In the genomic region with DNA sequence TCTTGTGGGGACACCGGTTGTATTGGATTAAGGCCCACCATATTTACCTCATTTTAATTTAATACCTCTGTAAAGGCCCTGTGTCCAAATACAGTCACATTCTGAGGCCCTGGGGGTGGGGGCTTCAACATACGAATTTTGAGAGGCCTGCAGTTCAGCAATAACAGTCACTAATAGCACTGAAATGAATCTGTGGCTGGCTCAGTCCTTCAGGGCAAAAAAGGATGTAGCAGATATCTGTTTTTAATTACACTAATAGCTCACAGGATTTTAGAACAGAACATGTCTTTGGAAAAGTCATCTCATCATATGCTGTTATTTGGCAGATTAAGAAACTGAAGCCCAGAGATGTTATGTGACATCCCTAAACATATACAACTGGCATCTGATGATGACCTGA, we compare ENCODE assay signal across 17 cellular contexts.
A peak's percentile ranks its signal among the peaks of the same experiment; 100 is the strongest.
DNase-seq lines count a peak whose midpoint lies in the region; ATAC-seq and TF ChIP-seq lines count a peak whose summit lies in the region.
"Had no signal": no experiment of that assay in that cellular context is flagged by ENCODE, and none has a peak within 500 bp of the region (broad histone marks: within the 10 kb centered on the region; RNA-seq: fewer than 3 reads in every experiment).

No MANE protein-coding gene starts in this region.

- H3K9me3 ChIP-seq in BE2C (no peaks in the 10 kb centered on the region), SK-N-SH (no peaks in the 10 kb centered on the region)

- ATAC-seq in HG02885 (IDR thresholded peaks at IDR 0.05; ENCODE audit: poor library complexity, unreplicated experiment) (no peak), HG03025 (IDR thresholded peaks at IDR 0.05; ENCODE audit: low FRiP score, unreplicated experiment) (no peak)
- ATAC-seq: A549; CD8-positive, alpha-beta T cell; GM23338; K562 had no signal

- H3K4me3 ChIP-seq in BE2C (ENCODE audit: low read depth, low read length) = no peak overlapping the region
- no peak overlapping the region for H3K4me3 ChIP-seq in SK-N-SH (ENCODE audit: low read depth in 2 of 2, low read length in 1 of 2)
- no peak overlapping the region for H3K4me3 ChIP-seq in fibroblast of mammary gland (ENCODE audit: control insufficient read depth, low read depth, low read length)
- H3K4me3 ChIP-seq: A549, GM23338, K562 had no signal

- H3K4me1 ChIP-seq in BE2C = peaks cover 24% of the 10 kb centered on the region
- H3K4me1 ChIP-seq in SK-N-SH (ENCODE audit: control insufficient read depth in 1 of 2, insufficient read depth in 2 of 2, low read depth in 1 of 2, low read length in 1 of 2) = peaks cover 3 to 26% of the 10 kb centered on the region in 2 experiments

- H3K79me2 ChIP-seq in SK-N-SH (ENCODE audit: insufficient read depth) = no peaks in the 10 kb centered on the region

- 7% methylated on average over 2 of the region's 2 CpGs for WGBS in SK-N-SH (ENCODE audit: low lambda C conversion rate)

- peaks cover 8% of the 10 kb centered on the region for H3F3A ChIP-seq in SK-N-SH (replicated peaks; ENCODE audit: insufficient read depth)

- POLR2A ChIA-PET in SK-N-SH (lab: Yijun Ruan, JAX) = interaction anchor here (0.9 to 1.5 kb wide), 4 partner anchors 34 to 192 kb away, joined by 3 to 5 read pairs (median 4); no protein-coding TSS in a partner anchor

- H3K9ac ChIP-seq in SK-N-SH = no peak overlapping the region

- peak; percentile 76 for DNase-seq in BE2C
- DNase-seq in SK-N-SH = peak; percentile 61
- DNase-seq in fibroblast of mammary gland (ENCODE audit: low read depth) = peak; percentile 55
- no peak for DNase-seq in hippocampal formation (lab: John Stamatoyannopoulos, UW)
- DNase-seq in NCI-H2196 (lab: John Stamatoyannopoulos, UW; ENCODE audit: unreplicated experiment) = no peak
- DNase-seq: CD8-positive, alpha-beta T cell; COR-L47; DND-41; H7; Karpas-422 had no signal

- peak overlapping the region; percentile 66 to 100; a peak in 3 of 4 replicates for H3K27ac ChIP-seq in SK-N-SH (ENCODE audit: low read depth in 2 of 2, low read length in 1 of 2)
- H3K27ac ChIP-seq: A549, C4-2B, HL-60 had no signal

- H4K20me1 ChIP-seq in SK-N-SH (ENCODE audit: insufficient read depth) = no peaks in the 10 kb centered on the region

- no peak overlapping the region for H2AFZ ChIP-seq in SK-N-SH (ENCODE audit: low read depth)
- H2AFZ ChIP-seq: GM23338 had no signal

- peak; percentile 19 for TF ChIP-seq RAD21 in SK-N-SH (IDR thresholded peaks at IDR 0.05; ENCODE audit: low read length)

- H3K4me2 ChIP-seq in SK-N-SH = peak overlapping the region; percentile 10; the same call in 1 of the 2 replicates
- H3K4me2 ChIP-seq: A549, GM23338 had no signal

- no peaks in the 10 kb centered on the region for H3K36me3 ChIP-seq in BE2C
- H3K36me3 ChIP-seq in SK-N-SH (replicated peaks in 1 of 2; ENCODE audit: control insufficient read depth in 1 of 2, insufficient read depth in 2 of 2, low read length in 1 of 2) = no peaks in the 10 kb centered on the region

- CTCF ChIA-PET in SK-N-SH (lab: Yijun Ruan, JAX) = interaction anchor here (1.3 to 4.6 kb wide), 6 partner anchors 11 to 533 kb away, joined by 4 to 24 read pairs (median 10); no protein-coding TSS in a partner anchor

- H3K9me2 ChIP-seq in SK-N-SH = no peaks in the 10 kb centered on the region

- TF ChIP-seq CTCF in BE2C (IDR thresholded peaks at IDR 0.05; ENCODE audit: low read depth, low read length) (no peak), SK-N-SH (IDR thresholded peaks at IDR 0.05) (no peak), fibroblast of mammary gland (conservative IDR thresholded peaks at IDR 0.05; ENCODE audit: control insufficient read depth, insufficient read depth, low read depth, low read length) (no peak)

- TF ChIP-seq EP300 in SK-N-SH (IDR thresholded peaks at IDR 0.05; ENCODE audit: borderline replicate concordance in 1 of 2, low read depth in 1 of 2, low read length in 1 of 2) = peak in 1 of 2 experiments; percentile 97; a peak in 2 of 4 replicates

- H3K27me3 ChIP-seq in BE2C = no peaks in the 10 kb centered on the region
- no peaks in the 10 kb centered on the region for H3K27me3 ChIP-seq in SK-N-SH (ENCODE audit: insufficient read depth)

TF ChIP-seq in SK-N-SH, 30 proteins besides CTCF, POLR2A, EP300 and RAD21 (continues in another document):
- TF ChIP-seq YY1 (IDR thresholded peaks at IDR 0.05; ENCODE audit: low read depth) (no peak), USF2 (IDR thresholded peaks at IDR 0.05; ENCODE audit: borderline replicate concordance, low read depth, low read length) (no peak), TAF1 (IDR thresholded peaks at IDR 0.05; ENCODE audit: borderline replicate concordance, low read depth, low read length) (no peak), MXI1 (IDR thresholded peaks at IDR 0.05; ENCODE audit: low read depth, low read length) (0 out of 2 replicates have a peak, but pooled peaks have one; percentile 27), MEF2A (IDR thresholded peaks at IDR 0.05; ENCODE audit: borderline replicate concordance, low read depth) (no peak), JUND (IDR thresholded peaks at IDR 0.05) (no peak), RXRA (IDR thresholded peaks at IDR 0.05; ENCODE audit: borderline replicate concordance, low read depth) (no peak), TEAD4 (IDR thresholded peaks at IDR 0.05; ENCODE audit: borderline replicate concordance, insufficient read depth) (no peak), GABPA (IDR thresholded peaks at IDR 0.05; ENCODE audit: low read depth) (no peak), SIN3A (IDR thresholded peaks at IDR 0.05; ENCODE audit: borderline replicate concordance, low read depth, low read length) (no peak), RFX5 (IDR thresholded peaks at IDR 0.05; ENCODE audit: low read length) (no peak), RCOR1 (IDR thresholded peaks at IDR 0.05; ENCODE audit: low read length) (peak; percentile 97), ELF1 (IDR thresholded peaks at IDR 0.05) (no peak), IRF3 (IDR thresholded peaks at IDR 0.05; ENCODE audit: low read depth, low read length) (no peak), NRF1 (IDR thresholded peaks at IDR 0.05; ENCODE audit: low read depth, low read length) (no peak), EZH2phosphoT487 (IDR thresholded peaks at IDR 0.05; ENCODE audit: borderline replicate concordance, low read depth) (no peak), ZBTB33 (IDR thresholded peaks at IDR 0.05; ENCODE audit: borderline replicate concordance, low read depth) (no peak), FOXM1 (IDR thresholded peaks at IDR 0.05; ENCODE audit: low read depth) (no peak), GATA2 (CRISPR knock-in tag; IDR thresholded peaks at IDR 0.05) (peak; percentile 55)
- TF ChIP-seq, protein P1, sequence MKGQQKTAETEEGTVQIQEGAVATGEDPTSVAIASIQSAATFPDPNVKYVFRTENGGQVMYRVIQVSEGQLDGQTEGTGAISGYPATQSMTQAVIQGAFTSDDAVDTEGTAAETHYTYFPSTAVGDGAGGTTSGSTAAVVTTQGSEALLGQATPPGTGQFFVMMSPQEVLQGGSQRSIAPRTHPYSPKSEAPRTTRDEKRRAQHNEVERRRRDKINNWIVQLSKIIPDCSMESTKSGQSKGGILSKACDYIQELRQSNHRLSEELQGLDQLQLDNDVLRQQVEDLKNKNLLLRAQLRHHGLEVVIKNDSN (IDR thresholded peaks at IDR 0.05; ENCODE audit: borderline replicate concordance, low read depth) = no peak
- TF ChIP-seq, protein P2, sequence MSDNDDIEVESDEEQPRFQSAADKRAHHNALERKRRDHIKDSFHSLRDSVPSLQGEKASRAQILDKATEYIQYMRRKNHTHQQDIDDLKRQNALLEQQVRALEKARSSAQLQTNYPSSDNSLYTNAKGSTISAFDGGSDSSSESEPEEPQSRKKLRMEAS (IDR thresholded peaks at IDR 0.05; ENCODE audit: low read depth) = no peak
- TF ChIP-seq, protein P3, sequence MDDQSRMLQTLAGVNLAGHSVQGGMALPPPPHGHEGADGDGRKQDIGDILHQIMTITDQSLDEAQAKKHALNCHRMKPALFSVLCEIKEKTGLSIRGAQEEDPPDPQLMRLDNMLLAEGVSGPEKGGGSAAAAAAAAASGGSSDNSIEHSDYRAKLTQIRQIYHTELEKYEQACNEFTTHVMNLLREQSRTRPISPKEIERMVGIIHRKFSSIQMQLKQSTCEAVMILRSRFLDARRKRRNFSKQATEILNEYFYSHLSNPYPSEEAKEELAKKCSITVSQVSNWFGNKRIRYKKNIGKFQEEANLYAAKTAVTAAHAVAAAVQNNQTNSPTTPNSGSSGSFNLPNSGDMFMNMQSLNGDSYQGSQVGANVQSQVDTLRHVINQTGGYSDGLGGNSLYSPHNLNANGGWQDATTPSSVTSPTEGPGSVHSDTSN (IDR thresholded peaks at IDR 0.05) = no peak

Comparison
In these comparisons a context has a peak if more than half of its experiments do, and no peak if none do; other contexts are left out.
1. DNase-seq: peak in BE2C (single experiment), SK-N-SH (single experiment) and fibroblast of mammary gland (single experiment); none in hippocampal formation (0 of 2) and NCI-H2196 (single experiment).